Comparison of ENCODE assay signal across 1 cellular context in genomic region chr19:12974301-12975220, GRCh38.
TF ChIP-seq lines count a peak whose summit lies in the region.

No MANE protein-coding gene starts in this region.

TF ChIP-seq in H1, 55 proteins besides CTCF, POLR2A, EP300 and RAD21:
- TF ChIP-seq ATF3 (IDR thresholded peaks at IDR 0.05; ENCODE audit: insufficient read depth, low read depth, low read length) (no peak), RBBP5 (IDR thresholded peaks at IDR 0.05; ENCODE audit: borderline replicate concordance, low read depth, low read length) (no peak), SP1 (IDR thresholded peaks at IDR 0.05; ENCODE audit: low read depth, low read length) (no peak), SIN3A (conservative IDR thresholded peaks at IDR 0.05 in 1 of 2, IDR thresholded peaks at IDR 0.05 in 1 of 2; ENCODE audit: low read depth in 1 of 2, low read length in 2 of 2) (no peak), TEAD4 (IDR thresholded peaks at IDR 0.05; ENCODE audit: low read depth, low read length) (no peak), POU5F1 (IDR thresholded peaks at IDR 0.05; ENCODE audit: low read depth, low read length) (no peak), GTF2F1 (IDR thresholded peaks at IDR 0.05; ENCODE audit: borderline replicate concordance, low read depth, low read length) (no peak), CHD2 (IDR thresholded peaks at IDR 0.05; ENCODE audit: low read length) (no peak), CREB1 (IDR thresholded peaks at IDR 0.05) (no peak), SIRT6 (IDR thresholded peaks at IDR 0.05; ENCODE audit: low read length) (no peak), BCL11A (IDR thresholded peaks at IDR 0.05; ENCODE audit: low read depth in 2 of 2, low read length in 2 of 2) (no peak), HDAC2 (IDR thresholded peaks at IDR 0.05; ENCODE audit: borderline replicate concordance in 1 of 2, low read depth in 2 of 2, low read length in 2 of 2) (no peak), ZNF274 (IDR thresholded peaks at IDR 0.05; ENCODE audit: borderline replicate concordance, extremely low read depth, low read length) (no peak)
TF ChIP-seq in H1: peak in this region for 0.
